ENCODE assay signal across 14 cellular contexts in genomic region chr13:101150998-101151397, GRCh38.
A peak's percentile ranks its signal among the peaks of the same experiment; 100 is the strongest.
DNase-seq lines count a peak whose midpoint lies in the region; ATAC-seq and TF ChIP-seq lines count a peak whose summit lies in the region.
"Had no signal": no experiment of that assay in that cellular context is flagged by ENCODE, and none has a peak within 500 bp of the region (broad histone marks: within the 10 kb centered on the region; RNA-seq: fewer than 3 reads in every experiment).

No MANE protein-coding gene starts in this region.

- H3K4me1 Mint-ChIP-seq in naive thymus-derived CD8-positive, alpha-beta T cell = no peaks in the 10 kb centered on the region

- H3K4me3 Mint-ChIP-seq in naive thymus-derived CD8-positive, alpha-beta T cell = no peak overlapping the region
- H3K4me3 Mint-ChIP-seq: B cell had no signal

- H3K27ac ChIP-seq in cardiac muscle cell = no peak overlapping the region
- no peak overlapping the region for H3K27ac ChIP-seq in gastroesophageal sphincter
- H3K27ac ChIP-seq: SJSA1, vagina had no signal

- H3K27me3 ChIP-seq in cardiac muscle cell (no peaks in the 10 kb centered on the region), gastroesophageal sphincter (peaks cover 55% of the 10 kb centered on the region)
- H3K27me3 ChIP-seq: SJSA1, vagina had no signal

- peaks cover 14 to 33% (median 27%) of the 10 kb centered on the region in 5 donors for H3K27me3 Mint-ChIP-seq in naive thymus-derived CD8-positive, alpha-beta T cell

- 20 to 22% methylated on average over 7 of the region's 7 CpGs for WGBS in gastroesophageal sphincter (ENCODE audit: low coverage in 1 of 2), 2 donors

- TF ChIP-seq CTCF in cardiac muscle cell (IDR thresholded peaks at IDR 0.05; ENCODE audit: low read depth, low read length) = no peak
- TF ChIP-seq CTCF in gastroesophageal sphincter (IDR thresholded peaks at IDR 0.05) = no peak

- TF ChIP-seq POLR2A in gastroesophageal sphincter (IDR thresholded peaks at IDR 0.05) = no peak

- H3K9me3 ChIP-seq in cardiac muscle cell (ENCODE audit: low read depth) (no peaks in the 10 kb centered on the region), gastroesophageal sphincter (no peaks in the 10 kb centered on the region)
- H3K9me3 ChIP-seq: SJSA1, vagina had no signal

- intact Hi-C loops in Right ventricle myocardium inferior (cut with DNase I) = no loop called here

- DNase-seq in cardiac muscle cell (ENCODE audit: low read depth in 1 of 2, low spot score in 1 of 2) (peak; percentile 3 to 14), Right ventricle myocardium inferior (ENCODE audit: missing footprints) (no peak), astrocyte of the hippocampus (ENCODE audit: low read depth, low spot score) (peak; percentile 31), medulla oblongata (ENCODE audit: extremely low spot score) (peak; percentile 50)
- no peak for DNase-seq in naive thymus-derived CD8-positive, alpha-beta T cell
- no peak for DNase-seq in effector CD4-positive, alpha-beta T cell
- DNase-seq in stimulated activated naive CD8-positive, alpha-beta T cell treated with anti-CD3 and anti-CD28 coated beads, Interleukin-15, Interleukin-2, amounts not matched to agents 100 U/mL and 50 U/mL, for 24 hours = no peak
- DNase-seq: activated CD4-positive, CD25-positive, alpha-beta regulatory T cell treated with anti-CD3 and anti-CD28 coated beads, Interleukin-2, amount 50 U/mL, for 72 hours; activated T-cell treated with anti-CD3 and anti-CD28 coated beads, Interleukin-2, amount 50 U/mL, for 48 hours; naive B cell had no signal

- POLR2A ChIA-PET in naive thymus-derived CD8-positive, alpha-beta T cell (lab: Charles Lee) = no interaction called here

- ATAC-seq in Right ventricle myocardium inferior = no peak
- no peak for ATAC-seq in gastroesophageal sphincter
- no peak for ATAC-seq in naive thymus-derived CD8-positive, alpha-beta T cell
- ATAC-seq in stimulated activated naive CD8-positive, alpha-beta T cell treated with anti-CD3 and anti-CD28 coated beads, Interleukin-15, Interleukin-2, amounts not matched to agents 100 U/mL and 50 U/mL, for 24 hours = no peak

- H3K4me1 ChIP-seq in cardiac muscle cell (ENCODE audit: low read depth) = no peaks in the 10 kb centered on the region
- no peaks in the 10 kb centered on the region for H3K4me1 ChIP-seq in gastroesophageal sphincter
- H3K4me1 ChIP-seq: vagina had no signal

- TF ChIP-seq EP300 in gastroesophageal sphincter (IDR thresholded peaks at IDR 0.05) = no peak

- H3K4me3 ChIP-seq in cardiac muscle cell = no peak overlapping the region
- no peak overlapping the region for H3K4me3 ChIP-seq in gastroesophageal sphincter
- H3K4me3 ChIP-seq: SJSA1, vagina had no signal

- no peaks in the 10 kb centered on the region for H3K9me3 Mint-ChIP-seq in naive thymus-derived CD8-positive, alpha-beta T cell
- H3K9me3 Mint-ChIP-seq: naive B cell had no signal

- H3K27ac Mint-ChIP-seq in naive thymus-derived CD8-positive, alpha-beta T cell = no peak overlapping the region
- H3K27ac Mint-ChIP-seq: B cell had no signal

- H3K36me3 Mint-ChIP-seq in naive thymus-derived CD8-positive, alpha-beta T cell = no peaks in the 10 kb centered on the region
- H3K36me3 Mint-ChIP-seq: naive B cell had no signal

- H3K36me3 ChIP-seq in cardiac muscle cell (no peaks in the 10 kb centered on the region), gastroesophageal sphincter (no peaks in the 10 kb centered on the region)
- H3K36me3 ChIP-seq: SJSA1, vagina had no signal

Comparison
In these comparisons a context has a peak if more than half of its experiments do, and no peak if none do; other contexts are left out.
1. DNase-seq: peak in cardiac muscle cell (2 of 2), astrocyte of the hippocampus (single experiment) and medulla oblongata (single experiment); none in Right ventricle myocardium inferior (single experiment), naive thymus-derived CD8-positive, alpha-beta T cell (0 of 10), effector CD4-positive, alpha-beta T cell (single experiment) and stimulated activated naive CD8-positive, alpha-beta T cell treated with anti-CD3 and anti-CD28 coated beads, Interleukin-15, Interleukin-2, amounts not matched to agents 100 U/mL and 50 U/mL, for 24 hours (single experiment).